18 cellular contexts compared by ENCODE assay signal in genomic region chr22:44554411-44554810, GRCh38. TPM values are rescaled to one million over a fixed set of nuclear protein-coding genes. Genes with fewer than 3 reads are reported as not detected.
DNase-seq lines count a peak whose midpoint lies in the region; ATAC-seq and TF ChIP-seq lines count a peak whose summit lies in the region.
"Had no signal": no experiment of that assay in that cellular context is flagged by ENCODE, and none has a peak within 500 bp of the region (broad histone marks: within the 10 kb centered on the region; RNA-seq: fewer than 3 reads in every experiment).

No MANE protein-coding gene starts in this region.

- ATAC-seq in left ventricle myocardium superior (no peak), HG02852 (IDR thresholded peaks at IDR 0.05; ENCODE audit: unreplicated experiment) (no peak)

- intact Hi-C loops in cardiac septum (cut with DNase I) (no loop called here), left ventricle myocardium superior (cut with micrococcal nuclease) (no loop called here), posterior vena cava (cut with DNase I) (no loop called here)

- peak; percentile 20 for DNase-seq in cardiac septum (ENCODE audit: low spot score)
- DNase-seq in left ventricle myocardium superior = no peak
- peak; percentile 29 for DNase-seq in islet precursor cell
- peak; percentile 46 for DNase-seq in posterior vena cava (ENCODE audit: low spot score)
- no peak for DNase-seq in NCI-H146 (lab: John Stamatoyannopoulos, UW)
- no peak for DNase-seq in HEK293T (ENCODE audit: extremely low spot score)
- DNase-seq: ACHN; BE2C; C1 segment of cervical spinal cord; CD4-positive, CD25-positive, alpha-beta regulatory T cell; CD8-positive, alpha-beta memory T cell; COR-L47; DMS 273 treated with DMSO at 0.1 percent for 48 hours; DMS53; DND-41; EL; H9 had no signal

- POLR2A ChIA-PET in HEK293T (lab: Yijun Ruan, JAX) = no interaction called here

- CTCF ChIA-PET in HEK293T (lab: Yijun Ruan, JAX) = no interaction called here

TF ChIP-seq in HEK293T, 16 proteins besides CTCF, POLR2A, EP300 and RAD21:
- TF ChIP-seq SUZ12 (IDR thresholded peaks at IDR 0.05) (no peak), FOXK2 (IDR thresholded peaks at IDR 0.05) (no peak), LEF1 (IDR thresholded peaks at IDR 0.05; ENCODE audit: borderline replicate concordance) (no peak), TARDBP (IDR thresholded peaks at IDR 0.05) (no peak), PKNOX1 (IDR thresholded peaks at IDR 0.05) (no peak)

RNA-seq across cellular contexts. Expression of gene RTL6, which starts 56.4 kb away (rescaled TPM):
- 25.6 TPM for total RNA-seq in cardiac septum
- 24.7 TPM for total RNA-seq in left ventricle myocardium superior
- total RNA-seq in posterior vena cava = 10 to 100 TPM; 18.2 to 21.1 TPM

Comparison
In these comparisons a context has a peak if more than half of its experiments do, and no peak if none do; other contexts are left out.
1. DNase-seq: peak in cardiac septum (single experiment), islet precursor cell (single experiment) and posterior vena cava (single experiment); none in left ventricle myocardium superior (single experiment), NCI-H146 (single experiment) and HEK293T (single experiment).